In the genomic region with DNA sequence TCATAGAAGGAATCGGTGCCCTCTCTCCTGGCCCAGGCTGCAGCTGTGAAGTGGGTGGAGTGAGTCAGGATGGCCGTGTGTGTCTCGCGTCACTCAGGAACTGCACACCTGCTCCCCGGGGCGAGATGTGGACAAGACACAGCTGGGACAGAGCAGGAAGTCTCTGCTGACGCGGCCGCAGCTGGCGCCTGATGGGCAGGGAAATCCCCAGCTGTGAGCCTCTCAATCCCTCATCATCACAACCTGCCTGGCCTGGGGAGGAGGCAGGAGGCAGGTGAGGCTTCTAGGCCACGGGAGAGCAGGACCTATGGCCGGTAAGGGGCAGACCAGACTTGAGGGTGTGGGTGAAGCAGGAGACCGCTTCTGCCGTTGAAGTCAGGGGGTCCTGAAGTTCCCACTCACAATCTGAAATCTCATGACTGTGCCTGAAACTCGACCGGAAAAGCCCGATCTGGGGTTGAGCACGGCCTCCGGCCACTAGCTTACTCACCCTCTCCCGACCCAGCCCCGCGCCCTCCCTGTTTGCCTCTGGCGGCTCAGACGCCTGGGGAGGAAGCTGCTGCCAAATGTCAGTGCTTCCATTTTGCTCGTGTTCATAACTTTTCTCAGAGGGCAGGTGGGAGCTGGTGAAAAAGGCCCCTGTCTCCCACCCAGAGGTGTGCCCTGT, we compare ENCODE assay signal across 1 cellular context.
A peak's percentile ranks its signal among the peaks of the same experiment; 100 is the strongest.
TF ChIP-seq lines count a peak whose summit lies in the region.

No MANE protein-coding gene starts in this region.

TF ChIP-seq in IMR-90, 13 proteins besides CTCF, POLR2A, EP300 and RAD21:
- TF ChIP-seq SMC3 (IDR thresholded peaks at IDR 0.05; ENCODE audit: low read depth, low read length) (no peak), NFE2L2 (IDR thresholded peaks at IDR 0.05; ENCODE audit: low read depth, low read length) (no peak), RCOR1 (IDR thresholded peaks at IDR 0.05; ENCODE audit: insufficient replicate concordance, low read length) (peak; percentile 97), FOS (IDR thresholded peaks at IDR 0.05; ENCODE audit: low read depth, low read length) (peak; percentile 59; the same call in 1 of the 2 replicates), CHD1 (IDR thresholded peaks at IDR 0.05; ENCODE audit: low read depth, low read length) (no peak), RFX5 (IDR thresholded peaks at IDR 0.05; ENCODE audit: low read depth, low read length) (no peak), BHLHE40 (IDR thresholded peaks at IDR 0.05; ENCODE audit: low read depth, low read length) (peak; percentile 27; the same call in 1 of the 2 replicates), MAZ (IDR thresholded peaks at IDR 0.05; ENCODE audit: borderline replicate concordance, low read depth, low read length) (no peak), MXI1 (IDR thresholded peaks at IDR 0.05; ENCODE audit: borderline replicate concordance, low read depth, low read length) (no peak), MAFK (IDR thresholded peaks at IDR 0.05; ENCODE audit: low read depth, low read length) (no peak), CEBPB (IDR thresholded peaks at IDR 0.05; ENCODE audit: low read depth, low read length) (no peak)
- TF ChIP-seq, protein P1, sequence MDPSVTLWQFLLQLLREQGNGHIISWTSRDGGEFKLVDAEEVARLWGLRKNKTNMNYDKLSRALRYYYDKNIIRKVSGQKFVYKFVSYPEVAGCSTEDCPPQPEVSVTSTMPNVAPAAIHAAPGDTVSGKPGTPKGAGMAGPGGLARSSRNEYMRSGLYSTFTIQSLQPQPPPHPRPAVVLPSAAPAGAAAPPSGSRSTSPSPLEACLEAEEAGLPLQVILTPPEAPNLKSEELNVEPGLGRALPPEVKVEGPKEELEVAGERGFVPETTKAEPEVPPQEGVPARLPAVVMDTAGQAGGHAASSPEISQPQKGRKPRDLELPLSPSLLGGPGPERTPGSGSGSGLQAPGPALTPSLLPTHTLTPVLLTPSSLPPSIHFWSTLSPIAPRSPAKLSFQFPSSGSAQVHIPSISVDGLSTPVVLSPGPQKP (IDR thresholded peaks at IDR 0.05; ENCODE audit: borderline replicate concordance, low read depth, low read length) = no peak
- TF ChIP-seq, protein P2, sequence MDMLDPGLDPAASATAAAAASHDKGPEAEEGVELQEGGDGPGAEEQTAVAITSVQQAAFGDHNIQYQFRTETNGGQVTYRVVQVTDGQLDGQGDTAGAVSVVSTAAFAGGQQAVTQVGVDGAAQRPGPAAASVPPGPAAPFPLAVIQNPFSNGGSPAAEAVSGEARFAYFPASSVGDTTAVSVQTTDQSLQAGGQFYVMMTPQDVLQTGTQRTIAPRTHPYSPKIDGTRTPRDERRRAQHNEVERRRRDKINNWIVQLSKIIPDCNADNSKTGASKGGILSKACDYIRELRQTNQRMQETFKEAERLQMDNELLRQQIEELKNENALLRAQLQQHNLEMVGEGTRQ (IDR thresholded peaks at IDR 0.05; ENCODE audit: low read depth, low read length) = no peak
